Comparison of ENCODE assay signal across 12 cellular contexts in genomic region chr20:16615199-16615598, GRCh38. TPM values are rescaled to one million over a fixed set of nuclear protein-coding genes. Genes with fewer than 3 reads are reported as not detected.
DNase-seq lines count a peak whose midpoint lies in the region; ATAC-seq and TF ChIP-seq lines count a peak whose summit lies in the region.
"Had no signal": no experiment of that assay in that cellular context is flagged by ENCODE, and none has a peak within 500 bp of the region (broad histone marks: within the 10 kb centered on the region; RNA-seq: fewer than 3 reads in every experiment).

No MANE protein-coding gene starts in this region.

- H3K27ac ChIP-seq in SK-N-SH (ENCODE audit: low read depth in 2 of 2, low read length in 1 of 2), result no peak overlapping the region
- peak overlapping the region in 3 of 4 donors; percentile 48 to 53 (median 48) for H3K27ac ChIP-seq in sigmoid colon
- H3K27ac ChIP-seq in CD4-positive, alpha-beta T cell (ENCODE audit: low read depth, low read length), result no peak overlapping the region
- H3K27ac ChIP-seq: KMS-11, stomach had no signal

- POLR2A ChIA-PET in SK-N-SH (lab: Yijun Ruan, JAX), result no interaction called here
- POLR2A ChIA-PET in CD4-positive, alpha-beta T cell (lab: Charles Lee), result no interaction called here

- TF ChIP-seq CTCF in SK-N-SH (IDR thresholded peaks at IDR 0.05) (no peak), sigmoid colon (IDR thresholded peaks at IDR 0.05) (no peak)
- TF ChIP-seq CTCF in CD4-positive, alpha-beta T cell (IDR thresholded peaks at IDR 0.05), result no peak

- no peak for TF ChIP-seq RAD21 in SK-N-SH (IDR thresholded peaks at IDR 0.05; ENCODE audit: low read length)

- peak; percentile 88 for DNase-seq in HCEC 1CT
- DNase-seq in SK-N-SH, result peak; percentile 27
- DNase-seq in left cardiac atrium, result peak; percentile 41
- DNase-seq in sigmoid colon, result no peak
- no peak for DNase-seq in CD4-positive, alpha-beta T cell
- no peak for DNase-seq in cortex of kidney (lab: John Stamatoyannopoulos, UW)
- DNase-seq: activated B cell treated with CpG ODN at 0.5 μM for 24 hours; activated effector memory CD4-positive, alpha-beta T cell treated with Interleukin-2 at 50 U/mL for 16 hours; stomach had no signal

- H3K27ac Mint-ChIP-seq in CD4-positive, alpha-beta T cell, result no peak overlapping the region
- H3K27ac Mint-ChIP-seq: activated B cell treated with CpG ODN at 0.5 μM for 24 hours had no signal

- peaks cover 7% of the 10 kb centered on the region for H3K9me3 Mint-ChIP-seq in CD4-positive, alpha-beta T cell

- H3K4me3 Mint-ChIP-seq in CD4-positive, alpha-beta T cell, result no peak overlapping the region
- H3K4me3 Mint-ChIP-seq: activated B cell treated with CpG ODN at 0.5 μM for 24 hours had no signal

- no peaks in the 10 kb centered on the region for H3K36me3 Mint-ChIP-seq in CD4-positive, alpha-beta T cell (ENCODE audit: low read depth)

- H3F3A ChIP-seq in SK-N-SH (replicated peaks; ENCODE audit: insufficient read depth), result no peaks in the 10 kb centered on the region

- WGBS in SK-N-SH (ENCODE audit: low lambda C conversion rate), result 10% methylated on average over 7 of the region's 7 CpGs
- WGBS in sigmoid colon, 2 donors, result 19 to 50% methylated on average over 7 of the region's 7 CpGs

- H3K4me2 ChIP-seq in SK-N-SH, result peak overlapping the region; percentile 6; the same call in 1 of the 2 replicates
- H3K4me2 ChIP-seq: KMS-11 had no signal

- H3K27me3 Mint-ChIP-seq in CD4-positive, alpha-beta T cell, result peaks cover 5% of the 10 kb centered on the region

- H3K4me1 ChIP-seq in SK-N-SH (ENCODE audit: control insufficient read depth in 1 of 2, insufficient read depth in 2 of 2, low read depth in 1 of 2, low read length in 1 of 2), result peaks cover 0 to 2% of the 10 kb centered on the region in 2 experiments; a peak in 1 of 4 replicates
- H3K4me1 ChIP-seq in sigmoid colon, result peaks cover 0 to 16% (median 15%) of the 10 kb centered on the region in 4 donors

- H3K79me2 ChIP-seq in SK-N-SH (ENCODE audit: insufficient read depth), result no peaks in the 10 kb centered on the region

- H3K27me3 ChIP-seq in SK-N-SH (ENCODE audit: insufficient read depth), result no peaks in the 10 kb centered on the region
- no peaks in the 10 kb centered on the region for H3K27me3 ChIP-seq in sigmoid colon
- H3K27me3 ChIP-seq in CD4-positive, alpha-beta T cell (ENCODE audit: control insufficient read depth, insufficient read depth, low read length), result no peaks in the 10 kb centered on the region
- H3K27me3 ChIP-seq: stomach had no signal

- H3K36me3 ChIP-seq in SK-N-SH (replicated peaks in 1 of 2; ENCODE audit: control insufficient read depth in 1 of 2, insufficient read depth in 2 of 2, low read length in 1 of 2) (no peaks in the 10 kb centered on the region), sigmoid colon (no peaks in the 10 kb centered on the region)
- H3K36me3 ChIP-seq: stomach had no signal

- H3K4me1 Mint-ChIP-seq in CD4-positive, alpha-beta T cell (ENCODE audit: low read depth), result no peaks in the 10 kb centered on the region
- H3K4me1 Mint-ChIP-seq: activated B cell treated with CpG ODN at 0.5 μM for 24 hours had no signal

- H3K9me2 ChIP-seq in SK-N-SH, result no peaks in the 10 kb centered on the region

- H4K20me1 ChIP-seq in SK-N-SH (ENCODE audit: insufficient read depth), result no peaks in the 10 kb centered on the region

- H3K9ac ChIP-seq in SK-N-SH, result no peak overlapping the region
- H3K9ac ChIP-seq: KMS-11 had no signal

- intact Hi-C loops in left cardiac atrium (cut with DNase I), result no loop called here
- intact Hi-C loops in sigmoid colon (cut with DNase I), result no loop called here
- intact Hi-C loops in CD4-positive, alpha-beta T cell (cut with DNase I, micrococcal nuclease), result no loop called here

- H3K4me3 ChIP-seq in SK-N-SH (ENCODE audit: low read depth in 2 of 2, low read length in 1 of 2) (no peak overlapping the region), sigmoid colon (no peak overlapping the region)
- H3K4me3 ChIP-seq: stomach had no signal

- TF ChIP-seq POLR2A in sigmoid colon (IDR thresholded peaks at IDR 0.05), result no peak

- TF ChIP-seq EP300 in SK-N-SH (IDR thresholded peaks at IDR 0.05; ENCODE audit: borderline replicate concordance in 1 of 2, low read depth in 1 of 2, low read length in 1 of 2), result 0 out of 4 replicates have a peak, but pooled peaks of 1 of the 2 experiments have one; percentile 12
- no peak for TF ChIP-seq EP300 in sigmoid colon (IDR thresholded peaks at IDR 0.05)

- H3K9me3 ChIP-seq in SK-N-SH (no peaks in the 10 kb centered on the region), sigmoid colon (no peaks in the 10 kb centered on the region)
- no peaks in the 10 kb centered on the region for H3K9me3 ChIP-seq in CD4-positive, alpha-beta T cell (ENCODE audit: control insufficient read depth, low read length)
- H3K9me3 ChIP-seq: stomach had no signal

- H2AFZ ChIP-seq in SK-N-SH (ENCODE audit: low read depth), result no peak overlapping the region

- CTCF ChIA-PET in SK-N-SH (lab: Yijun Ruan, JAX), result no interaction called here
- CTCF ChIA-PET in CD4-positive, alpha-beta T cell (lab: Charles Lee), result interaction anchor here (1.0 kb wide), 1 partner anchor 12 kb away, joined by 3 read pairs; no protein-coding TSS in a partner anchor

- ATAC-seq in left cardiac atrium (peak; percentile 82 to 93), HG02938 (IDR thresholded peaks at IDR 0.05; ENCODE audit: unreplicated experiment) (no peak)
- ATAC-seq in CD4-positive, alpha-beta T cell (ENCODE audit: poor library complexity), result no peak
- ATAC-seq: left lobe of liver had no signal

TF ChIP-seq in SK-N-SH, 30 proteins besides CTCF, POLR2A, EP300 and RAD21:
- TF ChIP-seq EZH2phosphoT487 (IDR thresholded peaks at IDR 0.05; ENCODE audit: borderline replicate concordance, low read depth), result no peak
- TF ChIP-seq ELF1 (IDR thresholded peaks at IDR 0.05), result no peak
- no peak for TF ChIP-seq TAF1 (IDR thresholded peaks at IDR 0.05; ENCODE audit: borderline replicate concordance, low read depth, low read length)
- peak; percentile 61 for TF ChIP-seq NFIC (IDR thresholded peaks at IDR 0.05; ENCODE audit: borderline replicate concordance)
- TF ChIP-seq FOXJ3 (CRISPR knock-in tag; IDR thresholded peaks at IDR 0.05), result no peak
- TF ChIP-seq USF1 (IDR thresholded peaks at IDR 0.05; ENCODE audit: borderline replicate concordance, low read depth), result no peak
- no peak for TF ChIP-seq RXRA (IDR thresholded peaks at IDR 0.05; ENCODE audit: borderline replicate concordance, low read depth)
- no peak for TF ChIP-seq SIN3A (IDR thresholded peaks at IDR 0.05; ENCODE audit: borderline replicate concordance, low read depth, low read length)
- TF ChIP-seq JUND (IDR thresholded peaks at IDR 0.05), result peak; percentile 38; the same call in 1 of the 2 replicates
- peak; percentile 32; the same call in 1 of the 2 replicates for TF ChIP-seq TCF12 (IDR thresholded peaks at IDR 0.05)
- no peak for TF ChIP-seq MEF2A (IDR thresholded peaks at IDR 0.05; ENCODE audit: borderline replicate concordance, low read depth)
- no peak for TF ChIP-seq TEAD4 (IDR thresholded peaks at IDR 0.05; ENCODE audit: borderline replicate concordance, insufficient read depth)
- no peak for TF ChIP-seq USF2 (IDR thresholded peaks at IDR 0.05; ENCODE audit: borderline replicate concordance, low read depth, low read length)
- no peak for TF ChIP-seq FOSL2 (IDR thresholded peaks at IDR 0.05; ENCODE audit: borderline replicate concordance, low read depth)
- TF ChIP-seq CHD2 (IDR thresholded peaks at IDR 0.05; ENCODE audit: low read length, partially characterized antibody), result no peak
- no peak for TF ChIP-seq RCOR1 (IDR thresholded peaks at IDR 0.05; ENCODE audit: low read length)

RNA-seq across cellular contexts. Expression of gene KIF16B, which starts 42.0 kb away (rescaled TPM):
- polyA plus RNA-seq in SK-N-SH (2012; rRNA removed), result 3.3 and 3.7 TPM in 2 replicates
- 3.7 and 5.2 TPM in 2 replicates for polyA plus RNA-seq in SK-N-SH (2012; cell fraction: cytosol; rRNA removed)
- 4.7 and 7.7 TPM in 2 replicates for polyA plus RNA-seq in SK-N-SH (2012; cell fraction: nucleus; rRNA removed)
- total RNA-seq in left cardiac atrium, result 10 to 100 TPM; 17.0 to 17.7 TPM
- total RNA-seq in sigmoid colon, result 10 to 100 TPM; 18.9 to 22.4 (median 21.5) TPM
- polyA plus RNA-seq in sigmoid colon, result 10 to 100 TPM; 25.4 to 49.7 (median 25.8) TPM
- total RNA-seq in CD4-positive, alpha-beta T cell, result 10 to 100 TPM; 10.2 to 11.5 TPM

Comparison
In these comparisons a context has a peak if more than half of its experiments do, and no peak if none do; other contexts are left out.
1. DNase-seq: peak in HCEC 1CT (single experiment), SK-N-SH (single experiment) and left cardiac atrium (single experiment); none in sigmoid colon (single experiment), CD4-positive, alpha-beta T cell (0 of 10) and cortex of kidney (single experiment).
2. H3K27ac ChIP-seq: peak in sigmoid colon (3 of 4); none in SK-N-SH (0 of 2) and CD4-positive, alpha-beta T cell (single experiment).
3. ATAC-seq: peak in left cardiac atrium (2 of 2); none in CD4-positive, alpha-beta T cell (single experiment) and HG02938 (single experiment).